In the genomic region with DNA sequence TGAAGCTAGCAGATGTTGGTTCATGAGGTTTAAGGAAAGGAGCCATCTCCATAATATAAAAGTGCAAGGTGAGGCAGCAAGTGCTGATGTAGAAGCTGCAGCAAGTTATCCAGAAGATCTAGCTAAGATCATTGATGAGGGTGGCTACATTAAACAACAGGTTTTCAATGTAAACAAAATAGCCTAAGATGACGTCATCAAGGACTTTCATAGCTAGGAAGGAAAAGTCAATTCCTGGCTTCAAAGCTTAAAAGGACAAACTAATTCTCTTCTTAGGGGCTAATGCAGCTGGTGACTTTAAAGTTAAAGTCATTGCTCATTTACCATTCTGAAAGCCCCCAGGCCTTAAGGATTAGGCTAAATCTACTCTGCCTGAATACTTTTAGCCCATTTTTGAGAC, we compare ENCODE assay signal across 22 cellular contexts.
DNase-seq lines count a peak whose midpoint lies in the region; ATAC-seq, FAIRE-seq and TF ChIP-seq lines count a peak whose summit lies in the region.
"Had no signal": no experiment of that assay in that cellular context is flagged by ENCODE, and none has a peak within 500 bp of the region (broad histone marks: within the 10 kb centered on the region; RNA-seq: fewer than 3 reads in every experiment).

No MANE protein-coding gene starts in this region.

- H3K4me2 ChIP-seq in HepG2 (ENCODE audit: low read depth, low read length) (no peak overlapping the region), GM12878 (ENCODE audit: control insufficient read depth, insufficient read depth) (no peak overlapping the region), endothelial cell of umbilical vein (ENCODE audit: insufficient read depth, low read length) (no peak overlapping the region)
- H3K4me2 ChIP-seq: BLaER1 had no signal

- H3K4me1 ChIP-seq in HepG2 (ENCODE audit: insufficient read depth, low read length) (no peaks in the 10 kb centered on the region), right lobe of liver (peaks cover 0 to 27% (median 3%) of the 10 kb centered on the region in 4 donors), GM12878 (ENCODE audit: control insufficient read depth, insufficient read depth, low read length) (no peaks in the 10 kb centered on the region), endothelial cell of umbilical vein (ENCODE audit: control insufficient read depth, extremely low read depth, insufficient read depth, low read length) (no peaks in the 10 kb centered on the region)
- H3K4me1 ChIP-seq: BE2C, BLaER1 had no signal

- no peak overlapping the region for H3K4me3 ChIP-seq in HepG2 (replicated peaks in 1 of 3; ENCODE audit: insufficient read depth in 1 of 3, low read depth in 2 of 3, low read length in 3 of 3)
- H3K4me3 ChIP-seq in right lobe of liver, result no peak overlapping the region
- no peak overlapping the region for H3K4me3 ChIP-seq in GM12878
- H3K4me3 ChIP-seq in endothelial cell of umbilical vein (replicated peaks in 1 of 3; ENCODE audit: insufficient read depth in 1 of 3, low read depth in 1 of 3, low read length in 3 of 3), result no peak overlapping the region
- H3K4me3 ChIP-seq: BLaER1 had no signal

- no peaks in the 10 kb centered on the region for H3K9me1 ChIP-seq in endothelial cell of umbilical vein (replicated peaks; ENCODE audit: control insufficient read depth, extremely low read depth, insufficient read depth, low read length)

- in situ Hi-C loops in HepG2 (cut with HindIII; ENCODE audit: extremely low pct_ligation_motif_present, low pct_unique_long_range_greater_than_20kb), result no loop called here
- in situ Hi-C loops in GM12878 (cut with MboI), result no loop called here

- RAD21 ChIA-PET in GM12878 (lab: Charles Lee; ENCODE audit: unreplicated experiment), result no interaction called here

- no peaks in the 10 kb centered on the region for H3K9me3 ChIP-seq in HepG2 (ENCODE audit: low read length)
- H3K9me3 ChIP-seq in right lobe of liver, result peaks cover 0 to 6% (median 0%) of the 10 kb centered on the region in 4 donors
- no peaks in the 10 kb centered on the region; the same call in 2 of the 3 replicates for H3K9me3 ChIP-seq in GM12878 (replicated peaks; ENCODE audit: control insufficient read depth, insufficient read depth, low read length)
- H3K9me3 ChIP-seq in endothelial cell of umbilical vein (replicated peaks; ENCODE audit: control insufficient read depth, insufficient read depth, low read length), result no peaks in the 10 kb centered on the region
- H3K9me3 ChIP-seq: BE2C had no signal

- TF ChIP-seq CTCF in HepG2 (CRISPR knock-in tag; IDR thresholded peaks at IDR 0.05) (no peak), right lobe of liver (IDR thresholded peaks at IDR 0.05) (no peak), GM12878 (IDR thresholded peaks at IDR 0.05 in 2 of 3, conservative IDR thresholded peaks at IDR 0.05 in 1 of 3; ENCODE audit: control insufficient read depth in 2 of 3, extremely low read depth in 1 of 3, insufficient read depth in 1 of 3, low read depth in 3 of 3, low read length in 3 of 3) (no peak), endothelial cell of umbilical vein (IDR thresholded peaks at IDR 0.05; ENCODE audit: extremely low read depth in 1 of 2, insufficient read depth in 1 of 2, low read depth in 1 of 2, low read length in 2 of 2) (no peak)

- 0% methylated on average over 1 of the region's 1 CpG for WGBS in HepG2 (ENCODE audit: low lambda C conversion rate)
- WGBS in right lobe of liver (ENCODE audit: insufficient coverage, low coverage, low lambda C conversion rate, missing lambda C conversion rate), result 40% methylated on average over 1 of the region's 1 CpG
- WGBS in GM12878 (ENCODE audit: insufficient coverage, insufficient replicate concordance, low lambda C conversion rate, missing lambda C conversion rate), result 36% methylated on average over 1 of the region's 1 CpG

- H3K79me2 ChIP-seq in HepG2 (ENCODE audit: insufficient read depth, low read length) (no peaks in the 10 kb centered on the region), GM12878 (ENCODE audit: control insufficient read depth, insufficient read depth, low read length) (no peaks in the 10 kb centered on the region), endothelial cell of umbilical vein (ENCODE audit: control insufficient read depth, insufficient read depth, low read length) (no peaks in the 10 kb centered on the region)

- FAIRE-seq in HepG2 (lab: Jason Lieb, UNC), result no peak
- no peak for FAIRE-seq in GM12878 (lab: Jason Lieb, UNC)
- FAIRE-seq in endothelial cell of umbilical vein (lab: Jason Lieb, UNC), result peak; percentile 65
- FAIRE-seq: A204.1 had no signal

- no peak overlapping the region for H3K9ac ChIP-seq in HepG2 (ENCODE audit: insufficient read depth, low read depth, low read length)
- H3K9ac ChIP-seq in GM12878 (ENCODE audit: control insufficient read depth, insufficient read depth, low read length), result no peak overlapping the region
- no peak overlapping the region for H3K9ac ChIP-seq in endothelial cell of umbilical vein (replicated peaks; ENCODE audit: extremely low read depth, insufficient read depth, low read length)
- H3K9ac ChIP-seq: BLaER1 had no signal

- TF ChIP-seq RAD21 in HepG2 (CRISPR knock-in tag; IDR thresholded peaks at IDR 0.05) (no peak), GM12878 (IDR thresholded peaks at IDR 0.05; ENCODE audit: insufficient read depth, low read depth, low read length) (no peak)

- TF ChIP-seq POLR2A in HepG2 (IDR thresholded peaks at IDR 0.05; ENCODE audit: insufficient read depth in 1 of 2, low read depth in 2 of 2, low read length in 2 of 2), result no peak
- no peak for TF ChIP-seq POLR2A in right lobe of liver (IDR thresholded peaks at IDR 0.05)
- no peak for TF ChIP-seq POLR2A in GM12878 (IDR thresholded peaks at IDR 0.05; ENCODE audit: low read depth, low read length)
- TF ChIP-seq POLR2A in endothelial cell of umbilical vein (IDR thresholded peaks at IDR 0.05; ENCODE audit: low read depth, low read length), result no peak

- no peak for TF ChIP-seq EP300 in HepG2 (IDR thresholded peaks at IDR 0.05; ENCODE audit: low read depth in 2 of 2, low read length in 2 of 2)
- TF ChIP-seq EP300 in HepG2 (CRISPR knock-in tag; IDR thresholded peaks at IDR 0.05; ENCODE audit: borderline replicate concordance), result no peak
- TF ChIP-seq EP300 in GM12878 (IDR thresholded peaks at IDR 0.05; ENCODE audit: borderline replicate concordance in 1 of 2, control insufficient read depth in 1 of 2, low read depth in 2 of 2, low read length in 2 of 2), result no peak

- intact Hi-C loops in HepG2 (cut with micrococcal nuclease; ENCODE audit: unreplicated experiment) (no loop called here), right lobe of liver (cut with DNase I) (no loop called here), GM12878 (cut with micrococcal nuclease; ENCODE audit: unreplicated experiment) (no loop called here), endothelial cell of umbilical vein (cut with micrococcal nuclease) (no loop called here)

- DNase-seq in HepG2 (ENCODE audit: low spot score), result no peak
- no peak for DNase-seq in right lobe of liver
- no peak for DNase-seq in GM12878 (ENCODE audit: low read depth, low spot score)
- no peak for DNase-seq in endothelial cell of umbilical vein (ENCODE audit: low read depth, low spot score)
- no peak for DNase-seq in NCI-H1417 treated with DMSO at 0.1 percent for 48 hours (lab: John Stamatoyannopoulos, UW)
- DNase-seq: 8988T; ACHN; BE2C; C1 segment of cervical spinal cord; CD4-positive, alpha-beta memory T cell; CD4-positive, CD25-positive, alpha-beta regulatory T cell; CD8-positive, alpha-beta memory T cell; COR-L47; DMS 273 treated with DMSO at 0.1 percent for 48 hours; DMS153; DMS79; DND-41; EL; GDM1 had no signal

- POLR2A ChIA-PET in HepG2 (lab: Yijun Ruan, JAX), result no interaction called here
- POLR2A ChIA-PET in GM12878 (lab: Charles Lee), result no interaction called here
- POLR2A ChIA-PET in endothelial cell of umbilical vein (lab: Charles Lee), result no interaction called here

- dilution Hi-C loops in endothelial cell of umbilical vein (cut with MboI; ENCODE audit: extremely low pct_ligation_motif_present, low sequenced_read_pairs), result no loop called here

- CTCF ChIA-PET in HepG2 (lab: Yijun Ruan, JAX; ENCODE audit: low intra/inter-chr PET ratio, low total read pairs) (no interaction called here), GM12878 (lab: Yijun Ruan, JAX) (no interaction called here), endothelial cell of umbilical vein (lab: Charles Lee) (no interaction called here)

- H3K36me3 ChIP-seq in HepG2 (replicated peaks in 1 of 2; ENCODE audit: control insufficient read depth in 1 of 2, insufficient read depth in 2 of 2, low read length in 2 of 2), result no peaks in the 10 kb centered on the region
- H3K36me3 ChIP-seq in right lobe of liver, result no peaks in the 10 kb centered on the region
- H3K36me3 ChIP-seq in GM12878 (ENCODE audit: control insufficient read depth in 2 of 2, insufficient read depth in 2 of 2, low read length in 1 of 2), result no peaks in the 10 kb centered on the region
- H3K36me3 ChIP-seq in endothelial cell of umbilical vein (ENCODE audit: control insufficient read depth in 2 of 2, extremely low read depth in 1 of 2, insufficient read depth in 2 of 2, low read length in 2 of 2), result no peaks in the 10 kb centered on the region
- H3K36me3 ChIP-seq: BE2C, BLaER1 had no signal

- H3K27me3 ChIP-seq in HepG2 (ENCODE audit: control insufficient read depth in 1 of 2, insufficient read depth in 2 of 2, low read length in 2 of 2), result no peaks in the 10 kb centered on the region
- no peaks in the 10 kb centered on the region for H3K27me3 ChIP-seq in right lobe of liver
- no peaks in the 10 kb centered on the region for H3K27me3 ChIP-seq in GM12878 (replicated peaks in 1 of 2; ENCODE audit: control insufficient read depth in 2 of 2, insufficient read depth in 2 of 2, low read length in 1 of 2)
- no peaks in the 10 kb centered on the region for H3K27me3 ChIP-seq in endothelial cell of umbilical vein (ENCODE audit: control insufficient read depth in 2 of 2, insufficient read depth in 2 of 2, low read length in 2 of 2)
- H3K27me3 ChIP-seq: BE2C, BLaER1 had no signal

- BruUV-seq in HepG2 (replicated peaks; lab: Mats Ljungman, UMichigan) (no TSS peak), GM12878 (replicated peaks; lab: Mats Ljungman, UMichigan) (no TSS peak), endothelial cell of umbilical vein (replicated peaks; lab: Mats Ljungman, UMichigan) (no TSS peak)

- H2AFZ ChIP-seq in HepG2 (ENCODE audit: low read length), result no peak overlapping the region
- H2AFZ ChIP-seq in GM12878 (ENCODE audit: control insufficient read depth, low read depth, low read length), result no peak overlapping the region
- H2AFZ ChIP-seq in endothelial cell of umbilical vein (ENCODE audit: low read depth, low read length), result no peak overlapping the region

- no peak overlapping the region for H3K27ac ChIP-seq in HepG2 (ENCODE audit: extremely low read length, insufficient read depth, low read length)
- H3K27ac ChIP-seq in right lobe of liver, result no peak overlapping the region
- no peak overlapping the region for H3K27ac ChIP-seq in GM12878 (ENCODE audit: control insufficient read depth, insufficient read depth)
- H3K27ac ChIP-seq in endothelial cell of umbilical vein (ENCODE audit: insufficient read depth, low read depth, low read length), result no peak overlapping the region
- H3K27ac ChIP-seq: BLaER1 had no signal

- SMC1A ChIA-PET in GM12878 (lab: Charles Lee; ENCODE audit: uncharacterized antibody, unreplicated experiment), result interaction anchor here (0.8 kb wide), 1 partner anchor 12 kb away, joined by 3 read pairs; no protein-coding TSS in a partner anchor

- H4K20me1 ChIP-seq in HepG2 (ENCODE audit: insufficient read depth, low read length), result no peaks in the 10 kb centered on the region
- H4K20me1 ChIP-seq in GM12878 (ENCODE audit: control insufficient read depth, insufficient read depth), result no peaks in the 10 kb centered on the region
- no peaks in the 10 kb centered on the region for H4K20me1 ChIP-seq in endothelial cell of umbilical vein (replicated peaks; ENCODE audit: control insufficient read depth, extremely low read depth, insufficient read depth, low read length)
- H4K20me1 ChIP-seq: BLaER1 had no signal

- ATAC-seq in HepG2, result no peak
- ATAC-seq in right lobe of liver, result no peak
- ATAC-seq in GM12878, result no peak
- ATAC-seq in GM18907 (IDR thresholded peaks at IDR 0.05; ENCODE audit: unreplicated experiment), result no peak
